8 cellular contexts compared by ENCODE assay signal in genomic region chr12:79690156-79690605, GRCh38. TPM values are rescaled to one million over a fixed set of nuclear protein-coding genes. Genes with fewer than 3 reads are reported as not detected.
DNase-seq lines count a peak whose midpoint lies in the region; ATAC-seq and TF ChIP-seq lines count a peak whose summit lies in the region.

No MANE protein-coding gene starts in this region.

- no peak for TF ChIP-seq CTCF in 22Rv1 (IDR thresholded peaks at IDR 0.05)
- TF ChIP-seq CTCF in GM12864 (IDR thresholded peaks at IDR 0.05; ENCODE audit: low read depth, low read length, missing control alignments), result no peak

- H3K36me3 ChIP-seq in aorta (ENCODE audit: control insufficient read depth in 1 of 2, insufficient read depth in 2 of 2, low read length in 1 of 2), result no peaks in the 10 kb centered on the region

- H3K27ac ChIP-seq in 22Rv1 (peak overlapping the region; percentile 98), aorta (ENCODE audit: low read depth in 1 of 2, low read length in 2 of 2) (peak overlapping the region; percentile 32 to 96)

- H3K27me3 ChIP-seq in mononuclear cell (ENCODE audit: insufficient read depth, low read length) (peaks cover 34% of the 10 kb centered on the region), aorta (ENCODE audit: control insufficient read depth in 1 of 2, insufficient read depth in 2 of 2, low read length in 1 of 2) (no peaks in the 10 kb centered on the region)

- intact Hi-C loops in aorta (cut with DNase I), result loop anchor here (5.0 to 10.0 kb wide), 6 partner anchors 47 to 495 kb away; partner anchors contain the start of gene PPP1R12A (in 1 of the 2)

- H3K9me3 ChIP-seq in mononuclear cell (ENCODE audit: low read depth, low read length), result no peaks in the 10 kb centered on the region
- no peaks in the 10 kb centered on the region for H3K9me3 ChIP-seq in aorta (ENCODE audit: control insufficient read depth, low read length)

- peak; percentile 22 for ATAC-seq in HG02610 (IDR thresholded peaks at IDR 0.05; ENCODE audit: unreplicated experiment)
- ATAC-seq in aorta (ENCODE audit: low FRiP score), result peak; percentile 51

- DNase-seq in GM12864 (ENCODE audit: low read depth) (no peak), NCI-H526 (lab: John Stamatoyannopoulos, UW) (peak; percentile 62 to 75), cerebellum (ENCODE audit: low spot score) (peak; percentile 13), aorta (peak in 1 of 2 donors; percentile 58), HK-2 (ENCODE audit: unreplicated experiment) (no peak)

- H3K4me3 ChIP-seq in GM12864 (ENCODE audit: low read depth, low read length), result peak overlapping the region; percentile 96
- peak overlapping the region; percentile 48 for H3K4me3 ChIP-seq in mononuclear cell (ENCODE audit: low read length)
- H3K4me3 ChIP-seq in aorta (ENCODE audit: low read length in 2 of 2), result peak overlapping the region; percentile 96 to 99

- WGBS in aorta, 2 donors, result 0% methylated on average over 30 to 40 of the region's 40 CpGs

- H3K4me1 ChIP-seq in mononuclear cell (ENCODE audit: insufficient read depth, low read length), result peaks cover 18% of the 10 kb centered on the region
- H3K4me1 ChIP-seq in aorta (ENCODE audit: control insufficient read depth in 1 of 2, insufficient read depth in 2 of 2, low read length in 2 of 2), result peaks cover 0 to 4% of the 10 kb centered on the region in 2 donors

RNA-seq across cellular contexts. Expression of gene PAWR, which starts 0.6 kb away (rescaled TPM):
- total RNA-seq in cerebellum (16.6 TPM), mononuclear cell (8.7 TPM), aorta (100 to 1,000 TPM; 110 to 150 TPM)
- 10 to 100 TPM; 42.7 to 63.2 TPM for polyA plus RNA-seq in aorta

Comparison
In these comparisons a context has a peak if more than half of its experiments do, and no peak if none do; other contexts are left out.
1. DNase-seq: peak in NCI-H526 (2 of 2) and cerebellum (single experiment); none in GM12864 (single experiment) and HK-2 (single experiment).
2. Peak in every context shown above with its lines, with median percentiles within 50 percentile points of each other: H3K4me3 ChIP-seq.